In the genomic region with DNA sequence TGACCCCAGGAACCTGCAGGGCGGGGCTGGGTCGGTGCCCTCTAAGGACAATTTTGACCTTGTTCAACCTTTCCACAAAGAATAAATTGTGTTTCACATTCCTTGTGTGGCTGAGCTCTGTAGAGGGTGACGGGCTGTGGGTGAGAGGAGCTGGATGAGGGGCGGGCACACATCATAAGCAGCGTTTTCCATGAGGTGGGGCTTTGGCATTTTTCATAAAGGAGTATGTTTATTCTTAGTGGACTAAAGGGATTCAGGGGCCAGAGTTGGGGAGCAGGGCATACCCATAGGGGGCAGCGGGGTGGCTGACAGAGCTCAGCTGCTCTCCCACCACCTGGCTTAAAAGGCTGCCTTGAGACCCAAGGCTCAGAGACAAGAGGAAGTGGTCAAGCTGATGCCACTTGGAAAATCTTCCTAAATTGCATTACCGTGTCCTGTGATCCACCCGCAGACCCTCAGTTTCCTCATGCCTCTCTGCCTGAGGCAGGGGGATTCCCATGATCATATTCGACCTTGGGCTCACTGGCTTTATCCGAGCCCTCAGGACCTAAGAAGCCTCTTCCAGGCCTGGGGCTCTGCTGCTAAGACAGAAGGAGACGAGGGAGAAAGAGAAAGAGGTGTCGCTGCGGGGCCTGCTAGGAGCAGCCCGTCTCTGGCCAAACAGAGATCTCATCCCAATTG, we compare ENCODE assay signal across 8 cellular contexts. TPM values are rescaled to one million over a fixed set of nuclear protein-coding genes. Genes with fewer than 3 reads are reported as not detected.
DNase-seq lines count a peak whose midpoint lies in the region; ATAC-seq, FAIRE-seq and TF ChIP-seq lines count a peak whose summit lies in the region.

No MANE protein-coding gene starts in this region.

- no peak for ATAC-seq in HG03196 (IDR thresholded peaks at IDR 0.05; ENCODE audit: unreplicated experiment)
- no peak for ATAC-seq in stimulated activated naive CD8-positive, alpha-beta T cell treated with anti-CD3 and anti-CD28 coated beads, Interleukin-15, Interleukin-2, amounts not matched to agents 100 U/mL and 50 U/mL, for 24 hours

- no peak overlapping the region for H3K4ac ChIP-seq in trophoblast cell (ENCODE audit: low read depth, low read length)

- no peak overlapping the region for H2AK5ac ChIP-seq in trophoblast cell (ENCODE audit: low read length)

- H3K79me1 ChIP-seq in trophoblast cell (ENCODE audit: low read length) = peaks cover 7% of the 10 kb centered on the region

- no peak overlapping the region for H3K23ac ChIP-seq in trophoblast cell (ENCODE audit: low read length)

- H3K9ac ChIP-seq in trophoblast cell (ENCODE audit: low read length) = no peak overlapping the region

- WGBS in trophoblast cell (ENCODE audit: extremely low coverage, insufficient coverage, insufficient read length) = no CpG with 5 or more reads among the region's 14 CpGs

- no peak overlapping the region for H4K91ac ChIP-seq in trophoblast cell (ENCODE audit: low read depth, low read length)

- no peak for FAIRE-seq in H54 (lab: Jason Lieb, UNC)

- H2AFZ ChIP-seq in trophoblast cell (ENCODE audit: insufficient read depth, low read length, poor library complexity) = no peak overlapping the region

- no peaks in the 10 kb centered on the region for H3K9me3 ChIP-seq in trophoblast cell (ENCODE audit: insufficient read depth, low read depth, low read length)

- peaks cover 43 to 46% of the 10 kb centered on the region in 2 experiments for H3K36me3 ChIP-seq in trophoblast cell (ENCODE audit: control insufficient read depth in 1 of 2, insufficient read depth in 2 of 2, low read length in 2 of 2)

- H3K27me3 ChIP-seq in trophoblast cell (ENCODE audit: insufficient read depth, low read length) = no peaks in the 10 kb centered on the region

- H3K14ac ChIP-seq in trophoblast cell (ENCODE audit: low read length) = no peak overlapping the region

- no peak for TF ChIP-seq POLR2A in H54 (IDR thresholded peaks at IDR 0.05; ENCODE audit: low read depth, low read length)

- no peaks in the 10 kb centered on the region for H3K79me2 ChIP-seq in trophoblast cell (ENCODE audit: control insufficient read depth, insufficient read depth, low read length, poor library complexity)

- peak overlapping the region; percentile 15 for H2BK5ac ChIP-seq in trophoblast cell (ENCODE audit: low read depth, low read length, poor library complexity)

- H3K18ac ChIP-seq in trophoblast cell (ENCODE audit: low read length) = peak overlapping the region; percentile 38

- no peak overlapping the region for H4K8ac ChIP-seq in trophoblast cell (ENCODE audit: low read depth, low read length)

- DNase-seq in EH (ENCODE audit: low read depth) (peak; percentile 51), RPMI7951 (ENCODE audit: low read depth) (peak; percentile 84), fibroblast of mammary gland (ENCODE audit: low read depth) (peak; percentile 77), trophoblast cell (peak; percentile 84 to 89), H54 (ENCODE audit: insufficient read length, low spot score) (no peak), SIG-M5 treated with dmso at 0.1 percent for 504 hours (lab: John Stamatoyannopoulos, UW; ENCODE audit: unreplicated experiment) (no peak)
- DNase-seq in stimulated activated naive CD8-positive, alpha-beta T cell treated with anti-CD3 and anti-CD28 coated beads, Interleukin-15, Interleukin-2, amounts not matched to agents 100 U/mL and 50 U/mL, for 24 hours = no peak

- H2BK120ac ChIP-seq in trophoblast cell (ENCODE audit: insufficient read depth, low read length, poor library complexity) = no peak overlapping the region

- no peak overlapping the region for H4K12ac ChIP-seq in trophoblast cell (ENCODE audit: low read depth, low read length)

- no peak for TF ChIP-seq CTCF in fibroblast of mammary gland (conservative IDR thresholded peaks at IDR 0.05; ENCODE audit: control insufficient read depth, insufficient read depth, low read depth, low read length)

- no peak overlapping the region for H3K4me2 ChIP-seq in trophoblast cell (ENCODE audit: low read length)

- H3K4me3 ChIP-seq in fibroblast of mammary gland (ENCODE audit: control insufficient read depth, low read depth, low read length) (no peak overlapping the region), trophoblast cell (ENCODE audit: low read depth, low read length) (no peak overlapping the region)

- no peak overlapping the region for H2BK12ac ChIP-seq in trophoblast cell (ENCODE audit: low read length)

- peak overlapping the region; percentile 36 for H3K27ac ChIP-seq in trophoblast cell (ENCODE audit: low read depth, low read length)

- peaks cover 30 to 40% of the 10 kb centered on the region in 2 experiments for H3K4me1 ChIP-seq in trophoblast cell (ENCODE audit: control insufficient read depth in 1 of 2, insufficient read depth in 2 of 2, low read length in 2 of 2)

RNA-seq across cellular contexts. Expression of a gene that starts 11.4 kb away (rescaled TPM):
- 613 and 718 TPM in 2 replicates for total RNA-seq in RPMI7951 (2014; rRNA removed; shearing (Covaris generic))
- polyA plus RNA-seq in trophoblast cell (2013) = 1,258 and 1,302 TPM in 2 replicates

RNA-seq across cellular contexts. Expression of a gene that starts 18.1 kb away (rescaled TPM):
- total RNA-seq in RPMI7951 (2014; rRNA removed; shearing (Covaris generic)) = 93.9 and 100 TPM in 2 replicates
- polyA plus RNA-seq in trophoblast cell (2013) = 216 and 219 TPM in 2 replicates

RNA-seq across cellular contexts. Expression of a gene that starts 23.7 kb away (rescaled TPM):
- 41.9 and 44.9 TPM in 2 replicates for total RNA-seq in RPMI7951 (2014; rRNA removed; shearing (Covaris generic))
- 32.8 and 36.9 TPM in 2 replicates for polyA plus RNA-seq in trophoblast cell (2013)

RNA-seq across cellular contexts. Expression of a gene that starts 32.6 kb away (rescaled TPM):
- 2.2 and 2.5 TPM in 2 replicates for total RNA-seq in RPMI7951 (2014; rRNA removed; shearing (Covaris generic))
- polyA plus RNA-seq in trophoblast cell (2013) = 44.4 and 49.4 TPM in 2 replicates

RNA-seq across cellular contexts. Expression of a gene that starts 35.2 kb away (rescaled TPM):
- 0.12 and 0.59 TPM in 2 replicates for total RNA-seq in RPMI7951 (2014; rRNA removed; shearing (Covaris generic))
- polyA plus RNA-seq in trophoblast cell (2013) = 0.72 and 0.82 TPM in 2 replicates

Comparison
In these comparisons a context has a peak if more than half of its experiments do, and no peak if none do; other contexts are left out.
1. DNase-seq: peak in EH (single experiment), RPMI7951 (single experiment), fibroblast of mammary gland (single experiment) and trophoblast cell (2 of 2); none in H54 (single experiment), SIG-M5 treated with dmso at 0.1 percent for 504 hours (single experiment) and stimulated activated naive CD8-positive, alpha-beta T cell treated with anti-CD3 and anti-CD28 coated beads, Interleukin-15, Interleukin-2, amounts not matched to agents 100 U/mL and 50 U/mL, for 24 hours (single experiment).